23 cellular contexts compared by ENCODE assay signal in the genomic region with DNA sequence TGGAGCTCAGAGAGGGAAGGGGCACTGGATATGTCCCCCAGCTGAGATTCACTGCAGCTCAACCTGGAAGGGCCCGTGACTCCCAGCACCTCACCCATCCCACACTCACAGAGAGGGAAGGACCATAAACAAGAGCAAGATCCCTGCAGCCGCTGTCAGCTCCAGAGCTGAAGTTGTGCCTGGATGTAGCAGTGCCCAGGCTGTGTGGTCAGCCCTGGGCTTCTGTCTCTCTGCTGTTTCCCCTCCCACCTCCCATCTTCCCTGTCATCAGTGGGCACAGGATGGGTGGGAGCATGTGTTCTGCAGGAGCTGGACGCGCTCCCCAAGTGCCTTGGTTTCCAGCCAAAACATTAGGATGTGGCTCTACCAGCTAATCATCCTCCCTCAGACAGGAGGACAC.
"Had no signal": no experiment of that assay in that cellular context is flagged by ENCODE, and none has a peak within 500 bp of the region (broad histone marks: within the 10 kb centered on the region; RNA-seq: fewer than 3 reads in every experiment).

No MANE protein-coding gene starts in this region.

- H3K9me3 Mint-ChIP-seq: effector memory CD8-positive, alpha-beta T cell; natural killer cell had no signal

- H3K36me3 Mint-ChIP-seq: immature natural killer cell; memory B cell; natural killer cell; stimulated activated memory B cell treated with anti-CD40 and anti-IgM and Interleukin-4, amounts not matched to agents 10 μg/mL and 1 μg/mL and 100 μg/mL, for 72 hours had no signal

- H3K36me3 ChIP-seq: neutrophil, spleen, thoracic aorta, tibial nerve, upper lobe of left lung had no signal

- H3K4me3 ChIP-seq: coronary artery, lung, skin epidermis, spleen, thoracic aorta, tibial nerve, upper lobe of left lung had no signal

- H3K9me3 ChIP-seq: neutrophil, thoracic aorta, upper lobe of left lung had no signal

- H3K27ac Mint-ChIP-seq: effector memory CD8-positive, alpha-beta T cell; immature natural killer cell; memory B cell; natural killer cell; progenitor cell of endocrine pancreas; stimulated activated memory B cell treated with anti-CD40 and anti-IgM and Interleukin-4, amounts not matched to agents 10 μg/mL and 1 μg/mL and 100 μg/mL, for 72 hours had no signal

- DNase-seq: dermis blood vessel endothelial cell; effector memory CD8-positive, alpha-beta T cell; hypothalamus; immature natural killer cell; islet precursor cell; kidney glomerular epithelial cell; left colon; left ventricle myocardium superior; natural killer cell; spleen; stimulated activated CD4-positive, alpha-beta T cell treated with anti-CD3 and anti-CD28 coated beads, Interleukin-4, amount 100 ng/mL, for 4 hours; stimulated activated naive CD8-positive, alpha-beta T cell treated with anti-CD3 and anti-CD28 coated beads, Interleukin-15, Interleukin-2, amounts not matched to agents 100 U/mL and 50 U/mL, for 24 hours; upper lobe of left lung had no signal

- H3K27me3 ChIP-seq: tibial nerve, upper lobe of left lung had no signal

- H3K27ac ChIP-seq: coronary artery, neutrophil, parathyroid adenoma, skin epidermis, spleen, thoracic aorta, tibial nerve, upper lobe of left lung had no signal

- H3K4me1 ChIP-seq: parathyroid adenoma, spleen, tibial nerve, upper lobe of left lung had no signal

- H3K4me1 Mint-ChIP-seq: memory B cell; natural killer cell; stimulated activated memory B cell treated with anti-CD40 and anti-IgM and Interleukin-4, amounts not matched to agents 10 μg/mL and 1 μg/mL and 100 μg/mL, for 72 hours had no signal

- H3K4me3 Mint-ChIP-seq: effector memory CD8-positive, alpha-beta T cell; immature natural killer cell; memory B cell; natural killer cell; stimulated activated memory B cell treated with anti-CD40 and anti-IgM and Interleukin-4, amounts not matched to agents 10 μg/mL and 1 μg/mL and 100 μg/mL, for 72 hours had no signal

- ATAC-seq: effector memory CD8-positive, alpha-beta T cell; left colon; left ventricle myocardium superior; natural killer cell; stimulated activated memory B cell treated with anti-CD40 and anti-IgM and Interleukin-4, amounts not matched to agents 10 μg/mL and 1 μg/mL and 100 μg/mL, for 72 hours; stimulated activated naive CD8-positive, alpha-beta T cell treated with anti-CD3 and anti-CD28 coated beads, Interleukin-15, Interleukin-2, amounts not matched to agents 100 U/mL and 50 U/mL, for 24 hours had no signal
